19 cellular contexts compared by ENCODE assay signal in the genomic region with DNA sequence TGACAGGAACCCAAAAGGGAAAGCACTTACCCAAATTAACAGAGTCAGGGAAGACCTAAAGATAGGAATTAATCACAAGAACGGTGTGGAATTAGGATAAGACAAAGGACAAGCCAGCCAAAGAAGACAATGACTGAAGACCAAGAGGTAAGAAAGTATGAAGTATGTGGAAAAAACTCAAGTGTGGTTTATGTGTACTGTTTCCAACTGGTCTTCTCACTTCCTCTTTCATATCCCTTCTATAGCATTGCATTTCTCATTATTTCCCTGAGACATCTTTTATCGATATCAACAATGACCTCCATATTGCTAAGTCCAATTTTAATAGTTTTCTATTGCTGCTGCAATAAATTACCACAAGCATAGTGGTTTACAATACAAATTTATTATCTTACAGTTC.
DNase-seq lines count a peak whose midpoint lies in the region; ATAC-seq and TF ChIP-seq lines count a peak whose summit lies in the region.
"Had no signal": no experiment of that assay in that cellular context is flagged by ENCODE, and none has a peak within 500 bp of the region (broad histone marks: within the 10 kb centered on the region; RNA-seq: fewer than 3 reads in every experiment).

No MANE protein-coding gene starts in this region.

- no peak overlapping the region for H3K27ac ChIP-seq in CD4-positive, CD25-positive, alpha-beta regulatory T cell (ENCODE audit: insufficient read depth, low read length, poor library complexity, severe bottlenecking)
- H3K27ac ChIP-seq: cardiac muscle cell, tibial artery had no signal

- H3K4me1 Mint-ChIP-seq in CD4-positive, CD25-positive, alpha-beta regulatory T cell = peaks cover 0 to 5% (median 4%) of the 10 kb centered on the region in 4 donors
- peaks cover 1% of the 10 kb centered on the region for H3K4me1 Mint-ChIP-seq in progenitor cell of endocrine pancreas (ENCODE audit: low read depth)
- peaks cover 2% of the 10 kb centered on the region for H3K4me1 Mint-ChIP-seq in activated CD8-positive, alpha-beta memory T cell treated with anti-CD3 and anti-CD28 coated beads, Interleukin-2, amount 10 ng/mL, durations not matched to agents 7 days and 5 days
- H3K4me1 Mint-ChIP-seq: neural crest cell had no signal

- H3K9me3 ChIP-seq in CD4-positive, CD25-positive, alpha-beta regulatory T cell (ENCODE audit: control insufficient read depth in 2 of 2, low read length in 2 of 2) = no peaks in the 10 kb centered on the region
- H3K9me3 ChIP-seq: SK-N-SH, tibial artery had no signal

- H3K27me3 Mint-ChIP-seq in CD4-positive, CD25-positive, alpha-beta regulatory T cell = peaks cover 4% of the 10 kb centered on the region
- peaks cover 15% of the 10 kb centered on the region for H3K27me3 Mint-ChIP-seq in progenitor cell of endocrine pancreas
- H3K27me3 Mint-ChIP-seq in activated CD8-positive, alpha-beta memory T cell treated with anti-CD3 and anti-CD28 coated beads, Interleukin-2, amount 10 ng/mL, durations not matched to agents 7 days and 5 days = no peaks in the 10 kb centered on the region
- H3K27me3 Mint-ChIP-seq: activated CD4-positive, alpha-beta T cell treated with anti-CD3 and anti-CD28 coated beads, Interleukin-2, amount 10 ng/mL, durations not matched to agents 24 days and 14 days had no signal

- peaks cover 0 to 8% (median 0%) of the 10 kb centered on the region in 7 donors for H3K9me3 Mint-ChIP-seq in CD4-positive, CD25-positive, alpha-beta regulatory T cell
- H3K9me3 Mint-ChIP-seq in progenitor cell of endocrine pancreas (ENCODE audit: low read depth) = no peaks in the 10 kb centered on the region
- H3K9me3 Mint-ChIP-seq in activated CD8-positive, alpha-beta memory T cell treated with anti-CD3 and anti-CD28 coated beads, Interleukin-2, amount 10 ng/mL, durations not matched to agents 7 days and 5 days (ENCODE audit: low read depth) = peaks cover under 1% of the 10 kb centered on the region

- no peak overlapping the region for H3K4me3 Mint-ChIP-seq in CD4-positive, CD25-positive, alpha-beta regulatory T cell
- no peak overlapping the region for H3K4me3 Mint-ChIP-seq in progenitor cell of endocrine pancreas (ENCODE audit: low read depth)
- H3K4me3 Mint-ChIP-seq in activated CD8-positive, alpha-beta memory T cell treated with anti-CD3 and anti-CD28 coated beads, Interleukin-2, amount 10 ng/mL, durations not matched to agents 7 days and 5 days = no peak overlapping the region
- H3K4me3 Mint-ChIP-seq: activated CD4-positive, alpha-beta T cell treated with anti-CD3 and anti-CD28 coated beads, Interleukin-2, amount 10 ng/mL, durations not matched to agents 24 days and 14 days; neural crest cell had no signal

- peak overlapping the region in 2 of 3 donors; percentile 17 to 53 for H3K27ac Mint-ChIP-seq in CD4-positive, CD25-positive, alpha-beta regulatory T cell
- H3K27ac Mint-ChIP-seq in progenitor cell of endocrine pancreas = no peak overlapping the region
- H3K27ac Mint-ChIP-seq in activated CD8-positive, alpha-beta memory T cell treated with anti-CD3 and anti-CD28 coated beads, Interleukin-2, amount 10 ng/mL, durations not matched to agents 7 days and 5 days = no peak overlapping the region
- H3K27ac Mint-ChIP-seq: activated CD4-positive, alpha-beta T cell treated with anti-CD3 and anti-CD28 coated beads, Interleukin-2, amount 10 ng/mL, durations not matched to agents 24 days and 14 days had no signal

- no peak for DNase-seq in CD4-positive, CD25-positive, alpha-beta regulatory T cell
- DNase-seq in NOMO-1 treated with dmso at 0.1 percent for 144 hours (lab: John Stamatoyannopoulos, UW; ENCODE audit: unreplicated experiment) (peak; percentile 17), NCI-H1105 treated with DMSO at 0.1 percent for 48 hours (lab: John Stamatoyannopoulos, UW) (no peak), progenitor cell of endocrine pancreas (ENCODE audit: low spot score, unreplicated experiment) (no peak), HUDEP-2 (lab: John Stamatoyannopoulos, UW; ENCODE audit: unreplicated experiment in 76 of 76) (no peak)
- DNase-seq in activated CD8-positive, alpha-beta memory T cell treated with anti-CD3 and anti-CD28 coated beads, Interleukin-2, amount 10 ng/mL, durations not matched to agents 7 days and 5 days = no peak
- DNase-seq: activated CD4-positive, alpha-beta T cell treated with anti-CD3 and anti-CD28 coated beads, Interleukin-2, amount 10 ng/mL, durations not matched to agents 24 days and 14 days; Calu3; GOT3; left ventricle myocardium superior; NCI-H524 treated with DMSO at 0.1 percent for 48 hours; SK-N-SH; small intestine; tibial artery had no signal

- H3K4me1 ChIP-seq in CD4-positive, CD25-positive, alpha-beta regulatory T cell (ENCODE audit: control insufficient read depth, insufficient read depth, low read length, poor library complexity, severe bottlenecking) = no peaks in the 10 kb centered on the region
- H3K4me1 ChIP-seq: tibial artery had no signal

- no peak for ATAC-seq in CD4-positive, CD25-positive, alpha-beta regulatory T cell (ENCODE audit: low read depth in 2 of 2)
- ATAC-seq in GM21360 (IDR thresholded peaks at IDR 0.05; ENCODE audit: unreplicated experiment) = peak; percentile 80
- peak; percentile 89 for ATAC-seq in HG03159 (IDR thresholded peaks at IDR 0.05; ENCODE audit: unreplicated experiment)
- ATAC-seq in activated CD8-positive, alpha-beta memory T cell treated with anti-CD3 and anti-CD28 coated beads, Interleukin-2, amount 10 ng/mL, durations not matched to agents 7 days and 5 days = no peak
- ATAC-seq: A549, left ventricle myocardium superior had no signal

- no peaks in the 10 kb centered on the region for H3K36me3 ChIP-seq in CD4-positive, CD25-positive, alpha-beta regulatory T cell (ENCODE audit: control insufficient read depth, insufficient read depth, low read length)
- H3K36me3 ChIP-seq: cardiac muscle cell, tibial artery had no signal

- no peak overlapping the region for H3K4me3 ChIP-seq in CD4-positive, CD25-positive, alpha-beta regulatory T cell (ENCODE audit: low read depth, low read length)
- H3K4me3 ChIP-seq: A549, cardiac muscle cell, tibial artery had no signal

- no peak for TF ChIP-seq CTCF in progenitor cell of endocrine pancreas (IDR thresholded peaks at IDR 0.05; ENCODE audit: unreplicated experiment)

- CTCF ChIA-PET in activated CD8-positive, alpha-beta memory T cell treated with anti-CD3 and anti-CD28 coated beads, Interleukin-2, amount 10 ng/mL, durations not matched to agents 7 days and 5 days (lab: Charles Lee) = no interaction called here

- H3K27me3 ChIP-seq in CD4-positive, CD25-positive, alpha-beta regulatory T cell (ENCODE audit: control insufficient read depth, insufficient read depth, low read length) = no peaks in the 10 kb centered on the region
- H3K27me3 ChIP-seq: cardiac muscle cell, tibial artery had no signal

- H3K36me3 Mint-ChIP-seq in CD4-positive, CD25-positive, alpha-beta regulatory T cell = no peaks in the 10 kb centered on the region
- H3K36me3 Mint-ChIP-seq in progenitor cell of endocrine pancreas (ENCODE audit: insufficient read depth) = no peaks in the 10 kb centered on the region
- H3K36me3 Mint-ChIP-seq in activated CD8-positive, alpha-beta memory T cell treated with anti-CD3 and anti-CD28 coated beads, Interleukin-2, amount 10 ng/mL, durations not matched to agents 7 days and 5 days = peaks cover 1% of the 10 kb centered on the region

Comparison
In these comparisons a context has a peak if more than half of its experiments do, and no peak if none do; other contexts are left out.
1. ATAC-seq: peak in GM21360 (single experiment) and HG03159 (single experiment); none in CD4-positive, CD25-positive, alpha-beta regulatory T cell (0 of 2) and activated CD8-positive, alpha-beta memory T cell treated with anti-CD3 and anti-CD28 coated beads, Interleukin-2, amount 10 ng/mL, durations not matched to agents 7 days and 5 days (single experiment).
2. H3K27ac Mint-ChIP-seq: peak in CD4-positive, CD25-positive, alpha-beta regulatory T cell (2 of 3); none in progenitor cell of endocrine pancreas (single experiment) and activated CD8-positive, alpha-beta memory T cell treated with anti-CD3 and anti-CD28 coated beads, Interleukin-2, amount 10 ng/mL, durations not matched to agents 7 days and 5 days (single experiment).